Comparison of ENCODE assay signal across 8 cellular contexts in genomic region chr9:136118061-136118366, GRCh38. TPM values are rescaled to one million over a fixed set of nuclear protein-coding genes. Genes with fewer than 3 reads are reported as not detected.
A peak's percentile ranks its signal among the peaks of the same experiment; 100 is the strongest.
DNase-seq lines count a peak whose midpoint lies in the region; ATAC-seq and TF ChIP-seq lines count a peak whose summit lies in the region.

No MANE protein-coding gene starts in this region.

- intact Hi-C loops in breast epithelium (cut with DNase I; ENCODE audit: low total_unique reads) = loop anchor here (10.0 kb wide), 1 partner anchor 123 kb away; no protein-coding TSS in a partner anchor

- H3K27ac ChIP-seq in DOHH2 (ENCODE audit: low read depth, low read length) (peak overlapping the region; percentile 57), breast epithelium (peak overlapping the region; percentile 88 to 97)

- DNase-seq in breast epithelium (ENCODE audit: low spot score in 2 of 2) (no peak), GM03348 (ENCODE audit: low spot score) (no peak), DMS79 treated with DMSO at 0.1 percent for 48 hours (lab: John Stamatoyannopoulos, UW) (no peak), NCI-H226 (no peak)

- peaks cover 18% of the 10 kb centered on the region for H3K4me1 ChIP-seq in DOHH2 (ENCODE audit: control insufficient read depth, low read length)
- H3K4me1 ChIP-seq in breast epithelium = peaks cover 9 to 12% of the 10 kb centered on the region in 2 donors
- peaks cover 24% of the 10 kb centered on the region for H3K4me1 ChIP-seq in mucosa of stomach (ENCODE audit: control insufficient read depth, insufficient read depth, low read length)

- H3K4me2 ChIP-seq in DOHH2 (ENCODE audit: low read length) = peak overlapping the region; percentile 88

- H3F3A ChIP-seq in DOHH2 (ENCODE audit: control insufficient read depth, insufficient read depth) = peaks cover 5% of the 10 kb centered on the region; the same call in 1 of the 2 replicates

- no peaks in the 10 kb centered on the region for H4K20me1 ChIP-seq in DOHH2 (ENCODE audit: control insufficient read depth, insufficient read depth, low read depth, low read length)

- H3K27me3 ChIP-seq in DOHH2 (ENCODE audit: control insufficient read depth, low read length) (no peaks in the 10 kb centered on the region), breast epithelium (no peaks in the 10 kb centered on the region), mucosa of stomach (ENCODE audit: control insufficient read depth, insufficient read depth, low read length) (peaks cover 1% of the 10 kb centered on the region)

- TF ChIP-seq CTCF in DOHH2 (IDR thresholded peaks at IDR 0.05; ENCODE audit: low read depth, low read length, poor library complexity, severe bottlenecking) (no peak), breast epithelium (IDR thresholded peaks at IDR 0.05) (no peak)

- H3K9me2 ChIP-seq in DOHH2 (replicated peaks; ENCODE audit: control insufficient read depth, low read length) = no peaks in the 10 kb centered on the region

- no peaks in the 10 kb centered on the region for H3K9me3 ChIP-seq in DOHH2 (ENCODE audit: control insufficient read depth, insufficient read depth, low read length)
- H3K9me3 ChIP-seq in breast epithelium = no peaks in the 10 kb centered on the region
- no peaks in the 10 kb centered on the region for H3K9me3 ChIP-seq in mucosa of stomach (ENCODE audit: control insufficient read depth, low read length)

- peaks cover 41% of the 10 kb centered on the region for H3K79me2 ChIP-seq in DOHH2 (ENCODE audit: control insufficient read depth, low read length)

- H3K4me3 ChIP-seq in DOHH2 (ENCODE audit: low read length) = peak overlapping the region; percentile 71
- peak overlapping the region; percentile 59 to 86 (median 76) for H3K4me3 ChIP-seq in breast epithelium
- H3K4me3 ChIP-seq in mucosa of stomach (ENCODE audit: low read length) = peak overlapping the region; percentile 56

- H3K36me3 ChIP-seq in DOHH2 (ENCODE audit: control insufficient read depth, low read length) (peaks cover 32% of the 10 kb centered on the region), breast epithelium (no peaks in the 10 kb centered on the region), mucosa of stomach (ENCODE audit: control insufficient read depth, insufficient read depth, low read length) (peaks cover 9% of the 10 kb centered on the region)

- no peak for TF ChIP-seq POLR2A in breast epithelium (IDR thresholded peaks at IDR 0.05)

- peak overlapping the region; percentile 72 for H3K9ac ChIP-seq in mucosa of stomach (ENCODE audit: low read length)

- peak; percentile 3 for ATAC-seq in HG03139 (IDR thresholded peaks at IDR 0.05; ENCODE audit: unreplicated experiment)
- no peak for ATAC-seq in HG03159 (IDR thresholded peaks at IDR 0.05; ENCODE audit: unreplicated experiment)

RNA-seq across cellular contexts. Expression of gene TMEM250, which starts 0.7 kb away (rescaled TPM):
- total RNA-seq in breast epithelium = 10 to 100 TPM; 24.9 to 29.5 (median 26.1) TPM

RNA-seq across cellular contexts. Expression of gene NACC2, which starts 22.9 kb away (rescaled TPM):
- 10 to 100 TPM; 14.0 to 24.2 (median 19.3) TPM for total RNA-seq in breast epithelium
